25 cellular contexts compared by ENCODE assay signal in genomic region chr16:75068075-75068474, GRCh38. TPM values are rescaled to one million over a fixed set of nuclear protein-coding genes. Genes with fewer than 3 reads are reported as not detected.
"Had no signal": no experiment of that assay in that cellular context is flagged by ENCODE, and none has a peak within 500 bp of the region (broad histone marks: within the 10 kb centered on the region; RNA-seq: fewer than 3 reads in every experiment).

No MANE protein-coding gene starts in this region.

- DNase-seq: activated CD4-positive, alpha-beta T cell treated with anti-CD3 and anti-CD28 coated beads, Interleukin-2, amount 10 ng/mL, durations not matched to agents 24 days and 14 days; activated CD8-positive, alpha-beta memory T cell treated with anti-CD3 and anti-CD28 coated beads, Interleukin-2, amount 10 ng/mL, durations not matched to agents 7 days and 5 days; activated CD8-positive, alpha-beta T cell treated with anti-CD3 and anti-CD28 coated beads for 36 hours; activated naive CD4-positive, alpha-beta T cell; activated T-cell treated with anti-CD3 and anti-CD28 coated beads for 4 hours; adrenal gland; brain microvascular endothelial cell; caudate nucleus; dermis blood vessel endothelial cell; effector CD8-positive, alpha-beta T cell; foreskin keratinocyte; kidney; lower lobe of right lung; naive thymus-derived CD4-positive, alpha-beta T cell; retina; stimulated activated CD4-positive, alpha-beta T cell treated with anti-CD3 and anti-CD28 coated beads, Interleukin-2, amount 100 ng/mL, for 48 hours; stimulated activated CD8-positive, alpha-beta memory T cell treated with anti-CD3 and anti-CD28 coated beads, Interleukin-4, amount 100 ng/mL, for 48 hours; stimulated activated naive B cell treated with anti-CD40 and anti-IgM and Interleukin-4, amounts not matched to agents 10 μg/mL and 1 μg/mL and 100 μg/mL, for 72 hours; testis had no signal

- H3K9me3 Mint-ChIP-seq: activated CD4-positive, alpha-beta T cell treated with anti-CD3 and anti-CD28 coated beads, Interleukin-2, amount 10 ng/mL, durations not matched to agents 24 days and 14 days; activated CD8-positive, alpha-beta T cell treated with anti-CD3 and anti-CD28 coated beads for 36 hours; T-helper 2 cell treated with Interferon-gamma antibody and Interleukin-4, amounts not matched to agents 5 μg/mL and 100 μg/mL, for 36 hours had no signal

- H3K27me3 ChIP-seq: adrenal gland, ascending aorta, brain microvascular endothelial cell, foreskin keratinocyte, testis had no signal

- H3K27ac ChIP-seq: adrenal gland, ascending aorta, brain microvascular endothelial cell, foreskin keratinocyte, lower lobe of right lung, VCaP had no signal

- H3K36me3 ChIP-seq: adrenal gland, ascending aorta, brain microvascular endothelial cell, lower lobe of right lung had no signal

- H3K4me3 ChIP-seq: adrenal gland, ascending aorta, lower lobe of right lung, testis had no signal

- ATAC-seq: activated CD4-positive, CD25-positive, alpha-beta regulatory T cell treated with anti-CD3 and anti-CD28 coated beads, Interleukin-2, amount 50 U/mL, for 24 hours; activated CD8-positive, alpha-beta memory T cell treated with anti-CD3 and anti-CD28 coated beads, Interleukin-2, amount 10 ng/mL, durations not matched to agents 7 days and 5 days; activated CD8-positive, alpha-beta T cell treated with anti-CD3 and anti-CD28 coated beads for 36 hours; foreskin keratinocyte; left lobe of liver; lower lobe of right lung; naive thymus-derived CD4-positive, alpha-beta T cell; stimulated activated naive B cell treated with anti-CD40 and anti-IgM and Interleukin-4, amounts not matched to agents 10 μg/mL and 1 μg/mL and 100 μg/mL, for 72 hours had no signal

- H3K27me3 Mint-ChIP-seq: activated CD4-positive, alpha-beta T cell treated with anti-CD3 and anti-CD28 coated beads, Interleukin-2, amount 10 ng/mL, durations not matched to agents 24 days and 14 days; activated CD8-positive, alpha-beta memory T cell treated with anti-CD3 and anti-CD28 coated beads, Interleukin-2, amount 10 ng/mL, durations not matched to agents 7 days and 5 days; activated CD8-positive, alpha-beta T cell treated with anti-CD3 and anti-CD28 coated beads for 36 hours; activated naive CD8-positive, alpha-beta T cell; naive thymus-derived CD4-positive, alpha-beta T cell had no signal

- H3K27ac Mint-ChIP-seq: activated CD4-positive, alpha-beta T cell treated with anti-CD3 and anti-CD28 coated beads, Interleukin-2, amount 10 ng/mL, durations not matched to agents 24 days and 14 days; activated CD8-positive, alpha-beta memory T cell treated with anti-CD3 and anti-CD28 coated beads, Interleukin-2, amount 10 ng/mL, durations not matched to agents 7 days and 5 days; activated CD8-positive, alpha-beta T cell treated with anti-CD3 and anti-CD28 coated beads for 36 hours; activated naive CD8-positive, alpha-beta T cell; stimulated activated naive B cell treated with anti-CD40 and anti-IgM and Interleukin-4, amounts not matched to agents 10 μg/mL and 1 μg/mL and 100 μg/mL, for 72 hours; T-helper 2 cell treated with Interferon-gamma antibody and Interleukin-4, amounts not matched to agents 5 μg/mL and 100 μg/mL, for 36 hours had no signal

- H3K9me3 ChIP-seq: adrenal gland, ascending aorta, lower lobe of right lung, testis had no signal

- H3K4me3 Mint-ChIP-seq: activated CD4-positive, alpha-beta T cell treated with anti-CD3 and anti-CD28 coated beads, Interleukin-2, amount 10 ng/mL, durations not matched to agents 24 days and 14 days; activated CD8-positive, alpha-beta memory T cell treated with anti-CD3 and anti-CD28 coated beads, Interleukin-2, amount 10 ng/mL, durations not matched to agents 7 days and 5 days; activated CD8-positive, alpha-beta T cell treated with anti-CD3 and anti-CD28 coated beads for 36 hours; activated naive CD8-positive, alpha-beta T cell; naive thymus-derived CD4-positive, alpha-beta T cell; stimulated activated naive B cell treated with anti-CD40 and anti-IgM and Interleukin-4, amounts not matched to agents 10 μg/mL and 1 μg/mL and 100 μg/mL, for 72 hours; T-helper 2 cell treated with Interferon-gamma antibody and Interleukin-4, amounts not matched to agents 5 μg/mL and 100 μg/mL, for 36 hours had no signal

- H3K4me1 ChIP-seq: ascending aorta, foreskin keratinocyte had no signal

RNA-seq across cellular contexts. Expression of gene LDHD, which starts 48.5 kb away (rescaled TPM):
- total RNA-seq: activated CD8-positive, alpha-beta memory T cell treated with anti-CD3 and anti-CD28 coated beads, Interleukin-2, amount 10 ng/mL, durations not matched to agents 7 days and 5 days; activated CD8-positive, alpha-beta T cell treated with anti-CD3 and anti-CD28 coated beads for 36 hours had no signal
